In genomic region chr3:100205161-100205560, GRCh38 we compare ENCODE assay signal across 31 cellular contexts.
"Had no signal": no experiment of that assay in that cellular context is flagged by ENCODE, and none has a peak within 500 bp of the region (broad histone marks: within the 10 kb centered on the region; RNA-seq: fewer than 3 reads in every experiment).

No MANE protein-coding gene starts in this region.

- H3K36me3 ChIP-seq: cardiac muscle cell, neural progenitor cell, spleen, suprapubic skin, tibial nerve had no signal

- H3K4me3 Mint-ChIP-seq: activated CD4-positive, alpha-beta memory T cell treated with anti-CD3 and anti-CD28 coated beads, Interleukin-2, amount 10 ng/mL, durations not matched to agents 7 days and 5 days; activated CD4-positive, alpha-beta T cell treated with anti-CD3 and anti-CD28 coated beads, Interleukin-2, amount 10 ng/mL, durations not matched to agents 24 days and 14 days; activated naive CD4-positive, alpha-beta T cell treated with anti-CD3 and anti-CD28 coated beads, Interleukin-2, amount 50 U/mL, for 24 hours; activated naive CD8-positive, alpha-beta T cell treated with anti-CD3 and anti-CD28 coated beads, Interleukin-2, amount 50 U/mL, for 24 hours; activated T-cell treated with anti-CD3 and anti-CD28 coated beads, Interleukin-2, amount 50 U/mL, for 24 hours; activated T-helper 17 cell treated with anti-CD3 and anti-CD28 coated beads, Interleukin-2, amount 50 U/mL, for 72 hours; brain; effector memory CD8-positive, alpha-beta T cell; mesothelial cell of epicardium; naive thymus-derived CD8-positive, alpha-beta T cell; neural progenitor cell; T-helper 17 cell had no signal

- H3K9ac ChIP-seq: neural progenitor cell, parathyroid adenoma had no signal

- H3K9me3 Mint-ChIP-seq: activated CD4-positive, alpha-beta memory T cell treated with anti-CD3 and anti-CD28 coated beads, Interleukin-2, amount 10 ng/mL, durations not matched to agents 7 days and 5 days; activated CD4-positive, alpha-beta T cell treated with anti-CD3 and anti-CD28 coated beads, Interleukin-2, amount 10 ng/mL, durations not matched to agents 24 days and 14 days; activated naive CD4-positive, alpha-beta T cell treated with anti-CD3 and anti-CD28 coated beads, Interleukin-2, amount 50 U/mL, for 24 hours; activated naive CD8-positive, alpha-beta T cell treated with anti-CD3 and anti-CD28 coated beads, Interleukin-2, amount 50 U/mL, for 24 hours; activated T-helper 17 cell treated with anti-CD3 and anti-CD28 coated beads, Interleukin-2, amount 50 U/mL, for 72 hours; effector memory CD8-positive, alpha-beta T cell; mesothelial cell of epicardium; naive thymus-derived CD8-positive, alpha-beta T cell had no signal

- H3K4me2 ChIP-seq: neural progenitor cell had no signal

- H3K4me3 ChIP-seq: cardiac muscle cell, neural progenitor cell, spleen, suprapubic skin, tibial nerve had no signal

- H3K9me3 ChIP-seq: suprapubic skin had no signal

- H3K27ac ChIP-seq: cardiac muscle cell, neural progenitor cell, parathyroid adenoma, spleen, suprapubic skin, tibial nerve had no signal

- ATAC-seq: activated naive CD8-positive, alpha-beta T cell treated with anti-CD3 and anti-CD28 coated beads, Interleukin-2, amount 50 U/mL, for 24 hours; activated T-helper 17 cell treated with anti-CD3 and anti-CD28 coated beads, Interleukin-2, amount 50 U/mL, for 72 hours; effector memory CD8-positive, alpha-beta T cell; left ventricle myocardium superior; naive thymus-derived CD8-positive, alpha-beta T cell; right cardiac atrium; T-helper 17 cell had no signal

- H3K27me3 Mint-ChIP-seq: activated CD4-positive, alpha-beta T cell treated with anti-CD3 and anti-CD28 coated beads, Interleukin-2, amount 10 ng/mL, durations not matched to agents 24 days and 14 days; activated naive CD4-positive, alpha-beta T cell treated with anti-CD3 and anti-CD28 coated beads, Interleukin-2, amount 50 U/mL, for 24 hours; activated T-cell treated with anti-CD3 and anti-CD28 coated beads, Interleukin-2, amount 50 U/mL, for 24 hours; effector memory CD8-positive, alpha-beta T cell; naive thymus-derived CD8-positive, alpha-beta T cell; T-helper 17 cell had no signal

- FAIRE-seq: frontal cortex had no signal

- H2AFZ ChIP-seq: neural progenitor cell, parathyroid adenoma had no signal

- H3K27me3 ChIP-seq: cardiac muscle cell, neural progenitor cell, spleen, suprapubic skin, tibial nerve had no signal

- H3K79me2 ChIP-seq: parathyroid adenoma had no signal

- H3K36me3 Mint-ChIP-seq: brain; mesothelial cell of epicardium; naive thymus-derived CD8-positive, alpha-beta T cell; neural progenitor cell had no signal

- H3K27ac Mint-ChIP-seq: activated CD4-positive, alpha-beta memory T cell treated with anti-CD3 and anti-CD28 coated beads, Interleukin-2, amount 10 ng/mL, durations not matched to agents 7 days and 5 days; activated CD4-positive, alpha-beta T cell treated with anti-CD3 and anti-CD28 coated beads, Interleukin-2, amount 10 ng/mL, durations not matched to agents 24 days and 14 days; activated naive CD4-positive, alpha-beta T cell treated with anti-CD3 and anti-CD28 coated beads, Interleukin-2, amount 50 U/mL, for 24 hours; activated naive CD8-positive, alpha-beta T cell treated with anti-CD3 and anti-CD28 coated beads, Interleukin-2, amount 50 U/mL, for 24 hours; activated T-cell treated with anti-CD3 and anti-CD28 coated beads, Interleukin-2, amount 50 U/mL, for 24 hours; activated T-helper 17 cell treated with anti-CD3 and anti-CD28 coated beads, Interleukin-2, amount 50 U/mL, for 72 hours; brain; effector memory CD8-positive, alpha-beta T cell; mesothelial cell of epicardium; naive thymus-derived CD8-positive, alpha-beta T cell; neural progenitor cell; T-helper 17 cell had no signal

- H3K4me1 ChIP-seq: neural progenitor cell, parathyroid adenoma had no signal

- H3K4me1 Mint-ChIP-seq: mesothelial cell of epicardium had no signal

- DNase-seq: activated CD4-positive, alpha-beta memory T cell treated with anti-CD3 and anti-CD28 coated beads, Interleukin-2, amount 10 ng/mL, durations not matched to agents 7 days and 5 days; activated CD4-positive, alpha-beta T cell treated with anti-CD3 and anti-CD28 coated beads, Interleukin-2, amount 10 ng/mL, durations not matched to agents 24 days and 14 days; activated CD4-positive, CD25-positive, alpha-beta regulatory T cell treated with anti-CD3 and anti-CD28 coated beads, Interleukin-2, amount 50 U/mL, for 72 hours; activated CD8-positive, alpha-beta memory T cell treated with anti-CD3 and anti-CD28 coated beads, Interleukin-2, amount 50 U/mL, for 48 hours; activated naive CD8-positive, alpha-beta T cell treated with anti-CD3 and anti-CD28 coated beads, Interleukin-2, amount 50 U/mL, for 24 hours; activated T-cell treated with anti-CD3 and anti-CD28 coated beads, Interleukin-2, amount 50 U/mL, for 24 hours; aorta; cortex of kidney; effector memory CD8-positive, alpha-beta T cell; erythroblast; glutamatergic neuron; islet precursor cell; left ventricle myocardium superior; mammary epithelial cell; naive thymus-derived CD8-positive, alpha-beta T cell; occipital lobe; right cardiac atrium; spleen; stimulated activated naive CD4-positive, alpha-beta T cell; T-helper 17 cell; T1000 had no signal
